11 cellular contexts compared by ENCODE assay signal in the genomic region with DNA sequence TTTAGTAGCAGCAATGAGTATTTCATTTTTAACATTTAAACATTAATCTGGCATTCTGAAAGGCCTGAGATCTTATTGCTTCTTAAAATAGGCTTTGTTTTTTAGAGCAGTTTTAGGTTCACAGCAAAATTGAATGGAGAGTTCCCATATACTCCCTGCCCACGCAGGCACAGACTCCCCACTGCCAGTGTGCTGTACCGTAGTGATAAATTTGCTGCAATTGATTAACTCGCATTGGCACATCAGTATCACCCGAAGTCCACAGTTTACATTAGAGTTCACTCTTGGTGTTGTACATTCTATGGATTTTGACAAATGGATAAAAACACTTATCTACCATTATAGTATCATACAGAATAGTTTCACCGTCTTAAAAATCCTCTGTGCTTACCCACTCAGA.
DNase-seq lines count a peak whose midpoint lies in the region; ATAC-seq and TF ChIP-seq lines count a peak whose summit lies in the region.
"Had no signal": no experiment of that assay in that cellular context is flagged by ENCODE, and none has a peak within 500 bp of the region (broad histone marks: within the 10 kb centered on the region; RNA-seq: fewer than 3 reads in every experiment).

No MANE protein-coding gene starts in this region.

- DNase-seq in brain microvascular endothelial cell (no peak), ovary (no peak), NOMO-1 treated with dmso at 0.1 percent for 144 hours (lab: John Stamatoyannopoulos, UW; ENCODE audit: unreplicated experiment) (no peak)
- no peak for DNase-seq in stimulated activated CD4-positive, alpha-beta T cell treated with anti-CD3 and anti-CD28 coated beads, Interleukin-4, amount 100 ng/mL, for 24 hours
- DNase-seq: activated CD4-positive, alpha-beta T cell treated with anti-CD3 and anti-CD28 coated beads, Interleukin-2, amount 50 U/mL, for 1 hour had no signal

- peak overlapping the region; percentile 37 to 74 (median 41) for H3K27ac Mint-ChIP-seq in nephron

- ATAC-seq in GM21825 (IDR thresholded peaks at IDR 0.05; ENCODE audit: unreplicated experiment) (peak; percentile 22), HG03469 (IDR thresholded peaks at IDR 0.05; ENCODE audit: unreplicated experiment) (no peak)

- H3K27ac ChIP-seq in ACC112 (ENCODE audit: low read depth, low read length) (peak overlapping the region; percentile 99), brain microvascular endothelial cell (peak overlapping the region; percentile 96), ovary (no peak overlapping the region)
- H3K27ac ChIP-seq: KMS-11 had no signal

- TF ChIP-seq EP300 in ovary (IDR thresholded peaks at IDR 0.05): no peak

- in situ Hi-C loops in brain microvascular endothelial cell (cut with HindIII; ENCODE audit: low pct_ligation_motif_present, low sequenced_read_pairs): no loop called here

- H3K36me3 Mint-ChIP-seq in nephron (ENCODE audit: low read depth): no peaks in the 10 kb centered on the region
- H3K36me3 Mint-ChIP-seq: stimulated activated naive B cell treated with anti-CD40 and anti-IgM and Interleukin-4, amounts not matched to agents 10 μg/mL and 1 μg/mL and 100 μg/mL, for 72 hours had no signal

- TF ChIP-seq POLR2A in ovary (IDR thresholded peaks at IDR 0.05): no peak

- H3K27me3 Mint-ChIP-seq in nephron (ENCODE audit: low read depth): peaks cover 8% of the 10 kb centered on the region

- H3K4me3 ChIP-seq in ACC112 (ENCODE audit: low read depth, low read length) (no peak overlapping the region; the same call in 1 of the 2 replicates), brain microvascular endothelial cell (ENCODE audit: low read depth, low read length) (no peak overlapping the region), ovary (no peak overlapping the region)

- H3K79me2 ChIP-seq in ACC112 (ENCODE audit: control insufficient read depth, insufficient read depth, low read length, unreplicated experiment): no peaks in the 10 kb centered on the region

- no peaks in the 10 kb centered on the region for H3K9me3 Mint-ChIP-seq in nephron
- H3K9me3 Mint-ChIP-seq: stimulated activated naive B cell treated with anti-CD40 and anti-IgM and Interleukin-4, amounts not matched to agents 10 μg/mL and 1 μg/mL and 100 μg/mL, for 72 hours had no signal

- 63 to 68% (median 68%) methylated on average over 5 of the region's 5 CpGs for WGBS in ovary, 3 donors

- H3K36me3 ChIP-seq in ACC112 (ENCODE audit: insufficient read depth, low read length) (no peaks in the 10 kb centered on the region), brain microvascular endothelial cell (replicated peaks) (no peaks in the 10 kb centered on the region), ovary (no peaks in the 10 kb centered on the region)

- intact Hi-C loops in ovary (cut with DNase I): no loop called here

- TF ChIP-seq CTCF in brain microvascular endothelial cell (IDR thresholded peaks at IDR 0.05; ENCODE audit: low read depth, low read length, missing control alignments) (no peak), nephron (IDR thresholded peaks at IDR 0.05; ENCODE audit: unreplicated experiment in 3 of 3) (no peak), ovary (IDR thresholded peaks at IDR 0.05) (no peak)

- H3K4me1 Mint-ChIP-seq in nephron: peaks cover 35% of the 10 kb centered on the region

- H3K4me3 Mint-ChIP-seq in nephron: no peak overlapping the region
- H3K4me3 Mint-ChIP-seq: stimulated activated naive B cell treated with anti-CD40 and anti-IgM and Interleukin-4, amounts not matched to agents 10 μg/mL and 1 μg/mL and 100 μg/mL, for 72 hours had no signal

- no peaks in the 10 kb centered on the region for H3K9me3 ChIP-seq in ovary

- no peaks in the 10 kb centered on the region for H3K27me3 ChIP-seq in ACC112 (ENCODE audit: insufficient read depth, low read length)
- no peaks in the 10 kb centered on the region for H3K27me3 ChIP-seq in brain microvascular endothelial cell (replicated peaks)
- no peaks in the 10 kb centered on the region for H3K27me3 ChIP-seq in ovary

- H3K4me1 ChIP-seq in ACC112 (ENCODE audit: control insufficient read depth, insufficient read depth, low read length, unreplicated experiment): peaks cover 45% of the 10 kb centered on the region
- H3K4me1 ChIP-seq in ovary (ENCODE audit: insufficient read depth): peaks cover 6% of the 10 kb centered on the region

- no peak overlapping the region for H2AFZ ChIP-seq in ACC112 (ENCODE audit: low read length, unreplicated experiment)

Comparison
In these comparisons a context has a peak if more than half of its experiments do, and no peak if none do; other contexts are left out.
1. H3K27ac ChIP-seq: peak in ACC112 (single experiment) and brain microvascular endothelial cell (single experiment); none in ovary (0 of 2).